Comparison of ENCODE assay signal across 8 cellular contexts in the genomic region with DNA sequence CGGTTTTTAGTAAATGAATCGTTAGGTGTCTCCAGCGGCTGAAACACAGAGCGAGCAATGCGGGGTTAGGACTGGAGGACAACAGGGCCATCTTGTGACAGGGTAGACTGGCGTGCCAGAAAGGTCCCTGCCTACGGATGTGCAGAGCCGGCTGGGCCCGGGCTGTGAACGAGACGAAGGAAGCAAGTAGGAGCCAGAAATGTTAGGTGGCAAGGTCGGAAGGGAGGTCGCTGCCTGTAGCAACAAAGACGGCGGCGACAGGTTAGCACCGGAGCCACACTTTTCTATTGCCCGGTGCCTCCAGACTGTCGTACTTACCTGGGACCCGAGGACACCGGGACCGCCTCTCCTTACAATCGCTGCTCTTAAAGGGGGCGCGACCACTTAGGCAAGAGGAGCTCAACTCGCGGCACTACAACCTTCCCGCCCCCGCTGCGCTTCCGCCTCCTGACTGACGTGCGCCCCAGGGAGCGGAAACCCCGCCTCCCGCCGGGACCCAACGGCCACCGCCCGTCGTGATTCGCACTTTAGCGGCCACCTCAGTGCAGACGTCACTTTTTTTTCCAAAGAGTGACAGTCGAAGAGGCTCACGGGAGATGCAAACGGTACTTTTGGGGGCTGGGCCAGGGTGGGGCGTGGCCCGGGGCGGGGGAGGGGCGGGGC. TPM values are rescaled to one million over a fixed set of nuclear protein-coding genes. Genes with fewer than 3 reads are reported as not detected.
DNase-seq lines count a peak whose midpoint lies in the region; ATAC-seq and TF ChIP-seq lines count a peak whose summit lies in the region.

A gene with protein sequence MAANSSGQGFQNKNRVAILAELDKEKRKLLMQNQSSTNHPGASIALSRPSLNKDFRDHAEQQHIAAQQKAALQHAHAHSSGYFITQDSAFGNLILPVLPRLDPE (minus strand): TSS at position 449 of the 663 bp plus-strand sequence. CDS start 1,632 bp downstream, outside the sequence.

- H3K4me1 ChIP-seq in esophagus (ENCODE audit: control insufficient read depth in 2 of 2, insufficient read depth in 2 of 2, low read length in 1 of 2) = no peaks in the 10 kb centered on the region
- peaks cover 7% of the 10 kb centered on the region for H3K4me1 ChIP-seq in muscle layer of colon (ENCODE audit: insufficient read depth, low read length)

- H3K9me3 ChIP-seq in esophagus (ENCODE audit: control insufficient read depth in 2 of 2, insufficient read depth in 1 of 2, low read depth in 1 of 2, low read length in 1 of 2) (no peaks in the 10 kb centered on the region), muscle layer of colon (ENCODE audit: low read length) (no peaks in the 10 kb centered on the region)

- TF ChIP-seq EP300 in Ishikawa (IDR thresholded peaks at IDR 0.05; ENCODE audit: borderline replicate concordance) = no peak

- H3K9ac ChIP-seq in muscle layer of colon (ENCODE audit: low read length) = peak within 1 kb of the TSS; percentile 71

- WGBS in esophagus, 2 donors = 0 to 1% methylated on average over 51 of the region's 51 CpGs

- DNase-seq in DMS53 (lab: John Stamatoyannopoulos, UW) (peak; percentile 98), OCI-M2 (lab: John Stamatoyannopoulos, UW; ENCODE audit: unreplicated experiment) (peak; percentile 80), activated T-cell treated with anti-CD3 and anti-CD28 coated beads for 48 hours (ENCODE audit: low read depth) (peak; percentile 97)
- peak; percentile 95 for DNase-seq in stimulated activated CD8-positive, alpha-beta memory T cell treated with anti-CD3 and anti-CD28 coated beads, Interleukin-7, amount 100 ng/mL, for 24 hours (ENCODE audit: low read depth)

- peak; percentile 92 for ATAC-seq in GM21576 (IDR thresholded peaks at IDR 0.05; ENCODE audit: unreplicated experiment)

- H3K36me3 ChIP-seq in esophagus (ENCODE audit: control insufficient read depth in 2 of 2, insufficient read depth in 2 of 2, low read length in 1 of 2) (no peaks in the 10 kb centered on the region), muscle layer of colon (ENCODE audit: insufficient read depth, low read length) (no peaks in the 10 kb centered on the region)

- TF ChIP-seq RAD21 in Ishikawa (IDR thresholded peaks at IDR 0.05; ENCODE audit: low read depth) = peak; percentile 28; the same call in 1 of the 2 replicates

- H3K27ac ChIP-seq in esophagus (ENCODE audit: low read depth in 2 of 2, low read length in 1 of 2) (peak within 1 kb of the TSS; percentile 90 to 93), muscle layer of colon (ENCODE audit: low read depth, low read length) (peak within 1 kb of the TSS; percentile 86)

- H3K4me3 ChIP-seq in esophagus (ENCODE audit: low read depth in 1 of 2, low read length in 2 of 2) (peak within 1 kb of the TSS; percentile 73 to 91), muscle layer of colon (ENCODE audit: low read depth in 1 of 2, low read length in 2 of 2) (peak within 1 kb of the TSS; percentile 86 to 91)

- H3K27me3 ChIP-seq in esophagus (ENCODE audit: control insufficient read depth in 1 of 2, insufficient read depth in 2 of 2, low read length in 2 of 2) (no peaks in the 10 kb centered on the region), muscle layer of colon (ENCODE audit: control insufficient read depth in 1 of 2, insufficient read depth in 2 of 2, low read length in 2 of 2) (no peaks in the 10 kb centered on the region)

TF ChIP-seq in Ishikawa, 13 proteins besides CTCF, POLR2A, EP300 and RAD21:
- TF ChIP-seq, protein P1, sequence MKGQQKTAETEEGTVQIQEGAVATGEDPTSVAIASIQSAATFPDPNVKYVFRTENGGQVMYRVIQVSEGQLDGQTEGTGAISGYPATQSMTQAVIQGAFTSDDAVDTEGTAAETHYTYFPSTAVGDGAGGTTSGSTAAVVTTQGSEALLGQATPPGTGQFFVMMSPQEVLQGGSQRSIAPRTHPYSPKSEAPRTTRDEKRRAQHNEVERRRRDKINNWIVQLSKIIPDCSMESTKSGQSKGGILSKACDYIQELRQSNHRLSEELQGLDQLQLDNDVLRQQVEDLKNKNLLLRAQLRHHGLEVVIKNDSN (IDR thresholded peaks at IDR 0.05) = 0 out of 2 replicates have a peak, but pooled peaks have one; percentile 7
- TF ChIP-seq NFIC (IDR thresholded peaks at IDR 0.05) = 0 out of 2 replicates have a peak, but pooled peaks have one; percentile 40
- no peak; the same call in 1 of the 2 replicates for TF ChIP-seq FOXM1 (IDR thresholded peaks at IDR 0.05; ENCODE audit: borderline replicate concordance, low read depth)
- peak; percentile 72 for TF ChIP-seq TAF1 (IDR thresholded peaks at IDR 0.05; ENCODE audit: low read depth)
- peak; percentile 84 for TF ChIP-seq EGR1 (IDR thresholded peaks at IDR 0.05)
- peak; percentile 48; the same call in 1 of the 2 replicates for TF ChIP-seq ZBTB7A (IDR thresholded peaks at IDR 0.05; ENCODE audit: low read depth)
- TF ChIP-seq CREB1 (IDR thresholded peaks at IDR 0.05; ENCODE audit: low read depth) = peak; percentile 86
- TF ChIP-seq, protein P2, sequence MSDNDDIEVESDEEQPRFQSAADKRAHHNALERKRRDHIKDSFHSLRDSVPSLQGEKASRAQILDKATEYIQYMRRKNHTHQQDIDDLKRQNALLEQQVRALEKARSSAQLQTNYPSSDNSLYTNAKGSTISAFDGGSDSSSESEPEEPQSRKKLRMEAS (IDR thresholded peaks at IDR 0.05) = peak; percentile 72
- peak; percentile 36; the same call in 1 of the 2 replicates for TF ChIP-seq TCF12 (IDR thresholded peaks at IDR 0.05; ENCODE audit: low read depth)
- TF ChIP-seq CEBPB (IDR thresholded peaks at IDR 0.05) = peak; percentile 25; the same call in 1 of the 2 replicates
- TF ChIP-seq, protein P3, sequence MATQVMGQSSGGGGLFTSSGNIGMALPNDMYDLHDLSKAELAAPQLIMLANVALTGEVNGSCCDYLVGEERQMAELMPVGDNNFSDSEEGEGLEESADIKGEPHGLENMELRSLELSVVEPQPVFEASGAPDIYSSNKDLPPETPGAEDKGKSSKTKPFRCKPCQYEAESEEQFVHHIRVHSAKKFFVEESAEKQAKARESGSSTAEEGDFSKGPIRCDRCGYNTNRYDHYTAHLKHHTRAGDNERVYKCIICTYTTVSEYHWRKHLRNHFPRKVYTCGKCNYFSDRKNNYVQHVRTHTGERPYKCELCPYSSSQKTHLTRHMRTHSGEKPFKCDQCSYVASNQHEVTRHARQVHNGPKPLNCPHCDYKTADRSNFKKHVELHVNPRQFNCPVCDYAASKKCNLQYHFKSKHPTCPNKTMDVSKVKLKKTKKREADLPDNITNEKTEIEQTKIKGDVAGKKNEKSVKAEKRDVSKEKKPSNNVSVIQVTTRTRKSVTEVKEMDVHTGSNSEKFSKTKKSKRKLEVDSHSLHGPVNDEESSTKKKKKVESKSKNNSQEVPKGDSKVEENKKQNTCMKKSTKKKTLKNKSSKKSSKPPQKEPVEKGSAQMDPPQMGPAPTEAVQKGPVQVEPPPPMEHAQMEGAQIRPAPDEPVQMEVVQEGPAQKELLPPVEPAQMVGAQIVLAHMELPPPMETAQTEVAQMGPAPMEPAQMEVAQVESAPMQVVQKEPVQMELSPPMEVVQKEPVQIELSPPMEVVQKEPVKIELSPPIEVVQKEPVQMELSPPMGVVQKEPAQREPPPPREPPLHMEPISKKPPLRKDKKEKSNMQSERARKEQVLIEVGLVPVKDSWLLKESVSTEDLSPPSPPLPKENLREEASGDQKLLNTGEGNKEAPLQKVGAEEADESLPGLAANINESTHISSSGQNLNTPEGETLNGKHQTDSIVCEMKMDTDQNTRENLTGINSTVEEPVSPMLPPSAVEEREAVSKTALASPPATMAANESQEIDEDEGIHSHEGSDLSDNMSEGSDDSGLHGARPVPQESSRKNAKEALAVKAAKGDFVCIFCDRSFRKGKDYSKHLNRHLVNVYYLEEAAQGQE (IDR thresholded peaks at IDR 0.05; ENCODE audit: low read depth) = no peak
- TF ChIP-seq YY1 (IDR thresholded peaks at IDR 0.05; ENCODE audit: low read depth) = no peak
- TF ChIP-seq TEAD4 (IDR thresholded peaks at IDR 0.05) = no peak

RNA-seq across cellular contexts. Expression of the gene that starts here (rescaled TPM):
- 1 to 10 TPM; 4.4 to 7.0 TPM for polyA plus RNA-seq in esophagus

Comparison
In these comparisons a context has a peak if more than half of its experiments do, and no peak if none do; other contexts are left out.
1. Peak in every context shown above with its lines: DNase-seq, ATAC-seq, H3K4me3 ChIP-seq and H3K27ac ChIP-seq.